8 cellular contexts compared by ENCODE assay signal in genomic region chr2:69830045-69830905, GRCh38. TPM values are rescaled to one million over a fixed set of nuclear protein-coding genes. Genes with fewer than 3 reads are reported as not detected.
DNase-seq lines count a peak whose midpoint lies in the region; ATAC-seq and TF ChIP-seq lines count a peak whose summit lies in the region.

No MANE protein-coding gene starts in this region.

- no peaks in the 10 kb centered on the region for H3K36me3 Mint-ChIP-seq in natural killer cell

- TF ChIP-seq CTCF in esophagus squamous epithelium (IDR thresholded peaks at IDR 0.05): no peak
- TF ChIP-seq CTCF in natural killer cell (IDR thresholded peaks at IDR 0.05): no peak

- WGBS in esophagus squamous epithelium, 2 donors: 4 to 6% methylated on average over 6 to 10 of the region's 45 CpGs

- peak overlapping the region; percentile 79 to 97 (median 94) for H3K4me3 ChIP-seq in esophagus squamous epithelium

- H3K4me3 Mint-ChIP-seq in natural killer cell: peak overlapping the region; percentile 99

- peak overlapping the region; percentile 93 to 98 (median 96) for H3K27ac ChIP-seq in esophagus squamous epithelium
- peak overlapping the region; percentile 66 for H3K27ac ChIP-seq in substantia nigra (ENCODE audit: low read depth, low read length, poor library complexity, severe bottlenecking)

- peak overlapping the region; percentile 81 to 99 for H3K27ac Mint-ChIP-seq in natural killer cell

- peaks cover 7 to 40% (median 17%) of the 10 kb centered on the region in 3 donors for H3K4me1 ChIP-seq in esophagus squamous epithelium

- no peak for TF ChIP-seq POLR2A in esophagus squamous epithelium (IDR thresholded peaks at IDR 0.05)

- H3K36me3 ChIP-seq in esophagus squamous epithelium: no peaks in the 10 kb centered on the region

- DNase-seq in NCI-H1105 treated with DMSO at 0.1 percent for 48 hours (lab: John Stamatoyannopoulos, UW): peak; percentile 30
- no peak for DNase-seq in NCI-H1105 (lab: John Stamatoyannopoulos, UW)
- peak; percentile 71 for DNase-seq in NCI-H526 treated with DMSO at 0.1 percent for 48 hours (lab: John Stamatoyannopoulos, UW)
- peak; percentile 18 for DNase-seq in activated T-cell treated with anti-CD3 and anti-CD28 coated beads for 4 hours
- no peak for DNase-seq in esophagus squamous epithelium (lab: John Stamatoyannopoulos, UW)
- DNase-seq in natural killer cell: peak; percentile 47
- DNase-seq in substantia nigra (lab: John Stamatoyannopoulos, UW): peak in 14 of 49 donors; percentile 10 to 56 (median 34)

- ATAC-seq in HG02885 (IDR thresholded peaks at IDR 0.05; ENCODE audit: poor library complexity, unreplicated experiment) (peak; percentile 24), natural killer cell (peak; percentile 11 to 21 (median 17))

- no peaks in the 10 kb centered on the region for H3K27me3 ChIP-seq in esophagus squamous epithelium

- H3K4me1 Mint-ChIP-seq in natural killer cell: peaks cover 47 to 55% of the 10 kb centered on the region in 2 donors

- H3K27me3 Mint-ChIP-seq in natural killer cell (ENCODE audit: low read depth in 2 of 2): no peaks in the 10 kb centered on the region

- intact Hi-C loops in esophagus squamous epithelium (cut with DNase I) (no loop called here), natural killer cell (cut with micrococcal nuclease) (loop anchor here (5.0 kb wide), 1 partner anchor 312 kb away; no protein-coding TSS in a partner anchor)

- no peaks in the 10 kb centered on the region for H3K9me3 ChIP-seq in esophagus squamous epithelium

- H3K9me3 Mint-ChIP-seq in natural killer cell: no peaks in the 10 kb centered on the region

RNA-seq across cellular contexts. Expression of gene GMCL1, which starts 0.8 kb away (rescaled TPM):
- total RNA-seq in esophagus squamous epithelium (10 to 100 TPM; 11.9 to 15.6 (median 13.4) TPM), natural killer cell (10 to 100 TPM; 34.6 to 49.4 (median 35.9) TPM)

Comparison
In these comparisons a context has a peak if more than half of its experiments do, and no peak if none do; other contexts are left out.
1. DNase-seq: peak in NCI-H1105 treated with DMSO at 0.1 percent for 48 hours (single experiment), NCI-H526 treated with DMSO at 0.1 percent for 48 hours (single experiment), activated T-cell treated with anti-CD3 and anti-CD28 coated beads for 4 hours (single experiment) and natural killer cell (single experiment); none in NCI-H1105 (single experiment) and esophagus squamous epithelium (single experiment).